In the genomic region with DNA sequence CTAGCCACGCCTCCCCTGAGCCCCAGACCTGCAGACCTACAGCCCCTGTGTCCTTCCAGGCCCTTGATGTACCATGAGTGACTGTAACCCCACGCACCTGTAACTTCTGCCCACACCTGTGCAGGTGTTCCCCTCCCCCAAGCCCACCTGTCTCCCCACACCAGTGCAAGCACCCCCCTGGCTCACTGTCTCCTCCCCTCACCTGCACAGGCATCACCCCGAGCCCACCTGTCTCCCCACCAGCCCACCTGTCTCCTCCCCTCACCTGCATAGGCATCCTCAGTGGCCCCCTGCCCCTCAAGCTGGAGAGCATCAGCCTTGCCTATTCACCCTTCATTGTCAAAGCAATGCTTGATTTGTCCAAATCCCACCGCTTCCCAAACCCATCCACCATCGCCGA, we compare ENCODE assay signal across 19 cellular contexts. TPM values are rescaled to one million over a fixed set of nuclear protein-coding genes. Genes with fewer than 3 reads are reported as not detected.
DNase-seq lines count a peak whose midpoint lies in the region; ATAC-seq and TF ChIP-seq lines count a peak whose summit lies in the region.
"Had no signal": no experiment of that assay in that cellular context is flagged by ENCODE, and none has a peak within 500 bp of the region (broad histone marks: within the 10 kb centered on the region; RNA-seq: fewer than 3 reads in every experiment).

No MANE protein-coding gene starts in this region.

- peak overlapping the region; percentile 81 to 86 for H3K27ac Mint-ChIP-seq in activated naive CD4-positive, alpha-beta T cell treated with anti-CD3 and anti-CD28 coated beads, Interleukin-2, amount 50 U/mL, for 72 hours
- H3K27ac Mint-ChIP-seq in activated naive CD4-positive, alpha-beta T cell treated with anti-CD3 and anti-CD28 coated beads, Interleukin-2, amount 10 ng/mL, durations not matched to agents 7 days and 5 days: no peak overlapping the region
- H3K27ac Mint-ChIP-seq in stimulated activated naive B cell treated with anti-CD40 and anti-IgM and Interleukin-4, amounts not matched to agents 10 μg/mL and 1 μg/mL and 100 μg/mL, for 72 hours: peak overlapping the region; percentile 73
- H3K27ac Mint-ChIP-seq: GM23338 had no signal

- H3K27me3 ChIP-seq in vagina: no peaks in the 10 kb centered on the region
- H3K27me3 ChIP-seq: BLaER1 had no signal

- H3K36me3 ChIP-seq in HEK293 (ENCODE audit: control insufficient read depth in 2 of 2, insufficient read depth in 1 of 2, low read length in 2 of 2): peaks cover 0 to 7% of the 10 kb centered on the region in 2 experiments; a peak in 1 of 3 replicates
- H3K36me3 ChIP-seq in vagina: no peaks in the 10 kb centered on the region
- H3K36me3 ChIP-seq: BLaER1, Peyer's patch had no signal

- intact Hi-C loops in vagina (cut with DNase I): no loop called here

- H3K36me3 Mint-ChIP-seq in activated naive CD4-positive, alpha-beta T cell treated with anti-CD3 and anti-CD28 coated beads, Interleukin-2, amount 50 U/mL, for 72 hours: peaks cover 0 to 8% of the 10 kb centered on the region in 2 donors
- peaks cover 2% of the 10 kb centered on the region for H3K36me3 Mint-ChIP-seq in activated naive CD4-positive, alpha-beta T cell treated with anti-CD3 and anti-CD28 coated beads, Interleukin-2, amount 10 ng/mL, durations not matched to agents 7 days and 5 days
- peaks cover 13 to 16% of the 10 kb centered on the region in 2 donors for H3K36me3 Mint-ChIP-seq in stimulated activated naive B cell treated with anti-CD40 and anti-IgM and Interleukin-4, amounts not matched to agents 10 μg/mL and 1 μg/mL and 100 μg/mL, for 72 hours

- no peak overlapping the region for H3K4me3 ChIP-seq in HEK293 (ENCODE audit: low read depth, low read length)
- no peak overlapping the region for H3K4me3 ChIP-seq in vagina
- H3K4me3 ChIP-seq: BLaER1, GM23338, Peyer's patch had no signal

- H3K9me3 ChIP-seq in HEK293 (ENCODE audit: control insufficient read depth, insufficient read depth, low read depth, low read length): no peaks in the 10 kb centered on the region
- H3K9me3 ChIP-seq in vagina: no peaks in the 10 kb centered on the region

- TF ChIP-seq CTCF in HEK293 (tag by site-specific recombination; IDR thresholded peaks at IDR 0.05) (no peak), vagina (IDR thresholded peaks at IDR 0.05) (no peak)

- POLR2A ChIA-PET in HEK293 (lab: Yijun Ruan, JAX): interaction anchor here (0.6 kb wide), 1 partner anchor 847 kb away, joined by 6 read pairs; no protein-coding TSS in a partner anchor

- DNase-seq in activated naive CD4-positive, alpha-beta T cell treated with anti-CD3 and anti-CD28 coated beads, Interleukin-2, amount 50 U/mL, for 72 hours (ENCODE audit: low spot score in 2 of 2): peak in 1 of 2 donors; percentile 2
- no peak for DNase-seq in activated naive CD4-positive, alpha-beta T cell treated with anti-CD3 and anti-CD28 coated beads, Interleukin-2, amount 10 ng/mL, durations not matched to agents 7 days and 5 days
- no peak for DNase-seq in erythroblast (lab: John Stamatoyannopoulos, UW)
- DNase-seq in stimulated activated naive B cell treated with anti-CD40 and anti-IgM and Interleukin-4, amounts not matched to agents 10 μg/mL and 1 μg/mL and 100 μg/mL, for 72 hours: no peak
- DNase-seq in stimulated activated CD4-positive, alpha-beta T cell treated with anti-CD3 and anti-CD28 coated beads, Interleukin-4, amount 100 ng/mL, for 4 hours: no peak
- no peak for DNase-seq in vagina (ENCODE audit: extremely low spot score in 2 of 2)
- DNase-seq: Caco-2; CD4-positive, alpha-beta memory T cell; DMS 273 treated with DMSO at 0.1 percent for 48 hours; DMS79 treated with DMSO at 0.1 percent for 48 hours; Karpas-422; NCI-H1105 treated with DMSO at 0.1 percent for 48 hours; NCI-H2029 treated with DMSO at 0.1 percent for 48 hours; NCI-H446; NCI-H526; Peyer's patch had no signal

- CTCF ChIA-PET in activated naive CD4-positive, alpha-beta T cell treated with anti-CD3 and anti-CD28 coated beads, Interleukin-2, amount 10 ng/mL, durations not matched to agents 7 days and 5 days (lab: Charles Lee): no interaction called here
- CTCF ChIA-PET in HEK293 (lab: Yijun Ruan, JAX): interaction anchor here (1.2 kb wide), 1 partner anchor 86 kb away, joined by 3 read pairs; no protein-coding TSS in a partner anchor

- no peak for ATAC-seq in activated naive CD4-positive, alpha-beta T cell treated with anti-CD3 and anti-CD28 coated beads, Interleukin-2, amount 50 U/mL, for 72 hours
- no peak for ATAC-seq in stimulated activated naive B cell treated with anti-CD40 and anti-IgM and Interleukin-4, amounts not matched to agents 10 μg/mL and 1 μg/mL and 100 μg/mL, for 72 hours (replicated peaks)

- H3K4me3 Mint-ChIP-seq in activated naive CD4-positive, alpha-beta T cell treated with anti-CD3 and anti-CD28 coated beads, Interleukin-2, amount 10 ng/mL, durations not matched to agents 7 days and 5 days: no peak overlapping the region
- H3K4me3 Mint-ChIP-seq in stimulated activated naive B cell treated with anti-CD40 and anti-IgM and Interleukin-4, amounts not matched to agents 10 μg/mL and 1 μg/mL and 100 μg/mL, for 72 hours: no peak overlapping the region
- H3K4me3 Mint-ChIP-seq: CD4-positive, alpha-beta memory T cell; GM23338 had no signal

- H3K4me1 ChIP-seq in HEK293 (ENCODE audit: control insufficient read depth, insufficient read depth, low read length): peaks cover 6% of the 10 kb centered on the region; the same call in 1 of the 2 replicates
- peaks cover 17% of the 10 kb centered on the region for H3K4me1 ChIP-seq in vagina

- TF ChIP-seq POLR2A in erythroblast (IDR thresholded peaks at IDR 0.05; ENCODE audit: low read length) (peak; percentile 2), vagina (IDR thresholded peaks at IDR 0.05) (no peak)

- H3K27me3 Mint-ChIP-seq in activated naive CD4-positive, alpha-beta T cell treated with anti-CD3 and anti-CD28 coated beads, Interleukin-2, amount 10 ng/mL, durations not matched to agents 7 days and 5 days: peaks cover 32% of the 10 kb centered on the region
- H3K27me3 Mint-ChIP-seq in stimulated activated naive B cell treated with anti-CD40 and anti-IgM and Interleukin-4, amounts not matched to agents 10 μg/mL and 1 μg/mL and 100 μg/mL, for 72 hours: peaks cover 14 to 33% of the 10 kb centered on the region in 2 donors

- peaks cover 4% of the 10 kb centered on the region for H3K4me1 Mint-ChIP-seq in activated naive CD4-positive, alpha-beta T cell treated with anti-CD3 and anti-CD28 coated beads, Interleukin-2, amount 10 ng/mL, durations not matched to agents 7 days and 5 days
- H3K4me1 Mint-ChIP-seq in stimulated activated naive B cell treated with anti-CD40 and anti-IgM and Interleukin-4, amounts not matched to agents 10 μg/mL and 1 μg/mL and 100 μg/mL, for 72 hours: peaks cover 10 to 18% of the 10 kb centered on the region in 2 donors

- H3K9me3 Mint-ChIP-seq in activated naive CD4-positive, alpha-beta T cell treated with anti-CD3 and anti-CD28 coated beads, Interleukin-2, amount 50 U/mL, for 72 hours: no peaks in the 10 kb centered on the region
- H3K9me3 Mint-ChIP-seq in activated naive CD4-positive, alpha-beta T cell treated with anti-CD3 and anti-CD28 coated beads, Interleukin-2, amount 10 ng/mL, durations not matched to agents 7 days and 5 days: peaks cover 6% of the 10 kb centered on the region
- peaks cover 0 to 5% of the 10 kb centered on the region in 2 donors for H3K9me3 Mint-ChIP-seq in stimulated activated naive B cell treated with anti-CD40 and anti-IgM and Interleukin-4, amounts not matched to agents 10 μg/mL and 1 μg/mL and 100 μg/mL, for 72 hours

- H3K27ac ChIP-seq in HEK293 (ENCODE audit: extremely low read depth, low read depth, low read length) (no peak overlapping the region), vagina (no peak overlapping the region)
- H3K27ac ChIP-seq: BLaER1, Peyer's patch had no signal

TF ChIP-seq in HEK293, 187 proteins besides CTCF, POLR2A, EP300 and RAD21:
- peak; percentile 85 for TF ChIP-seq ZEB2 (tag by site-specific recombination; IDR thresholded peaks at IDR 0.05)
- no peak for TF ChIP-seq ZNF621 (tag by site-specific recombination; IDR thresholded peaks at IDR 0.05)

RNA-seq across cellular contexts. Expression of gene ZC3H18, which starts 32.3 kb away (rescaled TPM):
- total RNA-seq in activated naive CD4-positive, alpha-beta T cell treated with anti-CD3 and anti-CD28 coated beads, Interleukin-2, amount 50 U/mL, for 72 hours: 10 to 100 TPM; 70.3 to 71.9 TPM
- 18.4 TPM for total RNA-seq in vagina
